In the genomic region with DNA sequence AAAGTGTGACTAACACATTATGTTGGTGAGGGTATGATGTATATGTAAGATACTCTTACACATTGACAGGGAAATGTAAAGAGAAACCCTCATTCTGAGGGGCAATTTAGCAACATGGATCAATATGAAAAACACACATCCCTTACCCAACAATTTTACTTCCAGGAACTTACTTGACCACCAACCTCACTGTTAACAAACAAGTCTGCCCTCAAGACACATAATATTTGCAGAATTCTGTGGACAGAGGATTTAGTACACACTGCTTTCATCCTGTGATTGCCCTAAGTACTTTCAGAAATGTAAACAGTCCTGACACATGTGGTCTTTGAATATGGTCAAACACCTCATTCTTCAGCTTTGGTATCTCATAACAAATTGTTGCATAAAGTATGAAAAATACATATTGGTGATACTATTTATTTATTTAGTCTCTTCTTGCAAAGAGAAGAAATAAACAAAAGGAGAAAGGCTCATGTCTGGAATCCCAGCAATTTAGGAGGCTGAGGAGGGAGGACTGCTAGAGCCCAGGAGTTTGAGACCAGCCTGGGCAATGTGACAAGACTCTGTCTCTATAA, we compare ENCODE assay signal across 14 cellular contexts. TPM values are rescaled to one million over a fixed set of nuclear protein-coding genes. Genes with fewer than 3 reads are reported as not detected.
A peak's percentile ranks its signal among the peaks of the same experiment; 100 is the strongest.
DNase-seq lines count a peak whose midpoint lies in the region; ATAC-seq and TF ChIP-seq lines count a peak whose summit lies in the region.
"Had no signal": no experiment of that assay in that cellular context is flagged by ENCODE, and none has a peak within 500 bp of the region (broad histone marks: within the 10 kb centered on the region; RNA-seq: fewer than 3 reads in every experiment).

No MANE protein-coding gene starts in this region.

- TF ChIP-seq CTCF in Panc1 (IDR thresholded peaks at IDR 0.05), result no peak
- TF ChIP-seq CTCF in choroid plexus epithelial cell (conservative IDR thresholded peaks at IDR 0.05; ENCODE audit: low read depth, low read length), result no peak
- no peak for TF ChIP-seq CTCF in uterus (IDR thresholded peaks at IDR 0.05)
- TF ChIP-seq CTCF in type B pancreatic cell (conservative IDR thresholded peaks at IDR 0.05), result no peak

- H3K27me3 Mint-ChIP-seq in activated naive CD4-positive, alpha-beta T cell treated with anti-CD3 and anti-CD28 coated beads for 36 hours (ENCODE audit: low read depth), result no peaks in the 10 kb centered on the region
- H3K27me3 Mint-ChIP-seq in type B pancreatic cell, result no peaks in the 10 kb centered on the region

- CTCF ChIA-PET in activated naive CD4-positive, alpha-beta T cell treated with anti-CD3 and anti-CD28 coated beads for 36 hours (lab: Charles Lee), result interaction anchor here (0.6 to 0.8 kb wide), 2 partner anchors 55 to 506 kb away, joined by 3 read pairs; no protein-coding TSS in a partner anchor
- CTCF ChIA-PET in Panc1 (lab: Charles Lee), result interaction anchor here (0.7 kb wide), 1 partner anchor 10 kb away, joined by 7 read pairs; no protein-coding TSS in a partner anchor

- intact Hi-C loops in activated naive CD4-positive, alpha-beta T cell treated with anti-CD3 and anti-CD28 coated beads for 36 hours (cut with micrococcal nuclease), result loop anchor here (5.0 kb wide), 1 partner anchor 599 kb away; a partner anchor contains a TSS
- intact Hi-C loops in Panc1 (cut with micrococcal nuclease; ENCODE audit: unreplicated experiment), result no loop called here
- intact Hi-C loops in uterus (cut with DNase I; ENCODE audit: low total_unique reads), result no loop called here

- H3K4me1 Mint-ChIP-seq in activated naive CD4-positive, alpha-beta T cell treated with anti-CD3 and anti-CD28 coated beads for 36 hours (ENCODE audit: low read depth), result peaks cover 52% of the 10 kb centered on the region
- peaks cover 56% of the 10 kb centered on the region for H3K4me1 Mint-ChIP-seq in stimulated activated effector memory CD8-positive, alpha-beta T cell treated with anti-CD3 and anti-CD28 coated beads, Interleukin-12 subunit alpha, Interleukin-12 subunit beta, amount 100 ng/mL, for 72 hours
- peaks cover 21% of the 10 kb centered on the region for H3K4me1 Mint-ChIP-seq in type B pancreatic cell (ENCODE audit: unreplicated experiment)

- no peaks in the 10 kb centered on the region for H3K9me3 Mint-ChIP-seq in activated naive CD4-positive, alpha-beta T cell treated with anti-CD3 and anti-CD28 coated beads for 36 hours
- no peaks in the 10 kb centered on the region for H3K9me3 Mint-ChIP-seq in stimulated activated effector memory CD8-positive, alpha-beta T cell treated with anti-CD3 and anti-CD28 coated beads, Interleukin-12 subunit alpha, Interleukin-12 subunit beta, amount 100 ng/mL, for 72 hours
- no peaks in the 10 kb centered on the region for H3K9me3 Mint-ChIP-seq in type B pancreatic cell

- 0 out of 2 replicates have a peak, but pooled peaks have one; percentile 35 for ATAC-seq in Panc1
- peak; percentile 51 for ATAC-seq in stimulated activated effector memory CD8-positive, alpha-beta T cell treated with anti-CD3 and anti-CD28 coated beads, Interleukin-12 subunit alpha, Interleukin-12 subunit beta, amount 100 ng/mL, for 72 hours

- H3K4me3 ChIP-seq in Panc1 (ENCODE audit: low read depth in 2 of 2, low read length in 2 of 2), result no peak overlapping the region
- H3K4me3 ChIP-seq in choroid plexus epithelial cell (ENCODE audit: low read depth, low read length), result no peak overlapping the region
- no peak overlapping the region for H3K4me3 ChIP-seq in uterus
- H3K4me3 ChIP-seq: ascending aorta, skin epidermis had no signal

- no peak for DNase-seq in activated naive CD4-positive, alpha-beta T cell treated with anti-CD3 and anti-CD28 coated beads for 36 hours
- DNase-seq in activated naive CD4-positive, alpha-beta T cell (lab: John Stamatoyannopoulos, UW), result no peak
- DNase-seq in Panc1 (ENCODE audit: low read depth, low spot score) (no peak), choroid plexus epithelial cell (ENCODE audit: low read depth) (peak; percentile 86), uterus (no peak), type B pancreatic cell (ENCODE audit: extremely low spot score, unreplicated experiment) (no peak)
- no peak for DNase-seq in stimulated activated effector memory CD8-positive, alpha-beta T cell treated with anti-CD3 and anti-CD28 coated beads, Interleukin-12 subunit alpha, Interleukin-12 subunit beta, amount 100 ng/mL, for 72 hours (ENCODE audit: low spot score in 2 of 2)
- DNase-seq in stimulated activated CD4-positive, alpha-beta T cell treated with anti-CD3 and anti-CD28 coated beads, Interleukin-15, amount 100 ng/mL, for 24 hours, result no peak
- DNase-seq: activated CD4-positive, CD25-positive, alpha-beta regulatory T cell treated with anti-CD3 and anti-CD28 coated beads, Interleukin-2, amount 50 U/mL, for 72 hours; BE2C; NCI-H510A treated with DMSO at 0.1 percent for 48 hours; Right ventricle myocardium superior had no signal

- in situ Hi-C loops in Panc1 (cut with HindIII; ENCODE audit: low pct_unique_long_range_greater_than_20kb, low sequenced_read_pairs), result no loop called here

- POLR2A ChIA-PET in Panc1 (lab: Charles Lee), result no interaction called here

- peak overlapping the region; percentile 70 for H3K27ac Mint-ChIP-seq in activated naive CD4-positive, alpha-beta T cell treated with anti-CD3 and anti-CD28 coated beads for 36 hours
- peak overlapping the region; percentile 89 for H3K27ac Mint-ChIP-seq in stimulated activated effector memory CD8-positive, alpha-beta T cell treated with anti-CD3 and anti-CD28 coated beads, Interleukin-12 subunit alpha, Interleukin-12 subunit beta, amount 100 ng/mL, for 72 hours
- no peak overlapping the region for H3K27ac Mint-ChIP-seq in type B pancreatic cell

- H3K9me3 ChIP-seq in Panc1 (ENCODE audit: control insufficient read depth, insufficient read depth, low read depth, low read length), result no peaks in the 10 kb centered on the region
- H3K9me3 ChIP-seq in uterus, result no peaks in the 10 kb centered on the region
- H3K9me3 ChIP-seq: ascending aorta, BE2C had no signal

- H3K36me3 ChIP-seq in Panc1 (ENCODE audit: control insufficient read depth, insufficient read depth, low read length) (no peaks in the 10 kb centered on the region), uterus (no peaks in the 10 kb centered on the region)
- H3K36me3 ChIP-seq: ascending aorta, BE2C had no signal

- TF ChIP-seq POLR2A in uterus (IDR thresholded peaks at IDR 0.05), result no peak

- no peak overlapping the region for H3K27ac ChIP-seq in Panc1 (ENCODE audit: low read length)
- no peak overlapping the region for H3K27ac ChIP-seq in uterus
- H3K27ac ChIP-seq: ascending aorta had no signal

- TSS peak; percentile 28 for BruUV-seq in Panc1 (replicated peaks; lab: Mats Ljungman, UMichigan)

- peaks cover 9% of the 10 kb centered on the region for H3K36me3 Mint-ChIP-seq in activated naive CD4-positive, alpha-beta T cell treated with anti-CD3 and anti-CD28 coated beads for 36 hours (ENCODE audit: low read depth)
- H3K36me3 Mint-ChIP-seq in stimulated activated effector memory CD8-positive, alpha-beta T cell treated with anti-CD3 and anti-CD28 coated beads, Interleukin-12 subunit alpha, Interleukin-12 subunit beta, amount 100 ng/mL, for 72 hours, result peaks cover 47% of the 10 kb centered on the region
- H3K36me3 Mint-ChIP-seq in type B pancreatic cell, result peaks cover 15% of the 10 kb centered on the region

- no peaks in the 10 kb centered on the region for H3K27me3 ChIP-seq in Panc1 (ENCODE audit: control insufficient read depth, insufficient read depth, low read length)
- H3K27me3 ChIP-seq in uterus, result no peaks in the 10 kb centered on the region
- H3K27me3 ChIP-seq: ascending aorta, BE2C had no signal

- H3K4me1 ChIP-seq in Panc1 (ENCODE audit: control insufficient read depth, insufficient read depth, low read length), result peaks cover 15% of the 10 kb centered on the region
- H3K4me1 ChIP-seq in uterus, result peaks cover 0 to 4% of the 10 kb centered on the region in 2 donors
- H3K4me1 ChIP-seq: BE2C had no signal

- no peak overlapping the region for H3K4me3 Mint-ChIP-seq in activated naive CD4-positive, alpha-beta T cell treated with anti-CD3 and anti-CD28 coated beads for 36 hours
- H3K4me3 Mint-ChIP-seq in stimulated activated effector memory CD8-positive, alpha-beta T cell treated with anti-CD3 and anti-CD28 coated beads, Interleukin-12 subunit alpha, Interleukin-12 subunit beta, amount 100 ng/mL, for 72 hours, result peak overlapping the region; percentile 45
- no peak overlapping the region for H3K4me3 Mint-ChIP-seq in type B pancreatic cell

RNA-seq across cellular contexts. Expression of a gene that starts 6.9 kb away (rescaled TPM):
- 10 to 100 TPM; 89.9 to 93.4 TPM for total RNA-seq in activated naive CD4-positive, alpha-beta T cell treated with anti-CD3 and anti-CD28 coated beads for 36 hours
- total RNA-seq in Panc1 (2021; ENCODE audit: unreplicated experiment) (71.6 TPM), uterus (10 to 100 TPM; 23.1 to 92.5 (median 64.4) TPM), type B pancreatic cell (ENCODE audit: low replicate concordance) (58.7 and 66.7 TPM in 2 replicates)
- 62.6 TPM for polyA plus RNA-seq in Panc1 (2012; ENCODE audit: insufficient read length)

RNA-seq across cellular contexts. Expression of a gene that starts 36.0 kb away (rescaled TPM):
- not detected for total RNA-seq in activated naive CD4-positive, alpha-beta T cell treated with anti-CD3 and anti-CD28 coated beads for 36 hours
- total RNA-seq in Panc1 (2021; ENCODE audit: unreplicated experiment) (not detected), uterus (under 1 TPM in 1 of 4 donors, not detected in 3; 0.48 TPM), type B pancreatic cell (ENCODE audit: low replicate concordance) (0.19 TPM in 1 of 2 replicates, not detected in the other)
- polyA plus RNA-seq in Panc1 (2012; ENCODE audit: insufficient read length), result 4.0 TPM
- total RNA-seq: ascending aorta, Right ventricle myocardium superior had no signal
